In the genomic region with DNA sequence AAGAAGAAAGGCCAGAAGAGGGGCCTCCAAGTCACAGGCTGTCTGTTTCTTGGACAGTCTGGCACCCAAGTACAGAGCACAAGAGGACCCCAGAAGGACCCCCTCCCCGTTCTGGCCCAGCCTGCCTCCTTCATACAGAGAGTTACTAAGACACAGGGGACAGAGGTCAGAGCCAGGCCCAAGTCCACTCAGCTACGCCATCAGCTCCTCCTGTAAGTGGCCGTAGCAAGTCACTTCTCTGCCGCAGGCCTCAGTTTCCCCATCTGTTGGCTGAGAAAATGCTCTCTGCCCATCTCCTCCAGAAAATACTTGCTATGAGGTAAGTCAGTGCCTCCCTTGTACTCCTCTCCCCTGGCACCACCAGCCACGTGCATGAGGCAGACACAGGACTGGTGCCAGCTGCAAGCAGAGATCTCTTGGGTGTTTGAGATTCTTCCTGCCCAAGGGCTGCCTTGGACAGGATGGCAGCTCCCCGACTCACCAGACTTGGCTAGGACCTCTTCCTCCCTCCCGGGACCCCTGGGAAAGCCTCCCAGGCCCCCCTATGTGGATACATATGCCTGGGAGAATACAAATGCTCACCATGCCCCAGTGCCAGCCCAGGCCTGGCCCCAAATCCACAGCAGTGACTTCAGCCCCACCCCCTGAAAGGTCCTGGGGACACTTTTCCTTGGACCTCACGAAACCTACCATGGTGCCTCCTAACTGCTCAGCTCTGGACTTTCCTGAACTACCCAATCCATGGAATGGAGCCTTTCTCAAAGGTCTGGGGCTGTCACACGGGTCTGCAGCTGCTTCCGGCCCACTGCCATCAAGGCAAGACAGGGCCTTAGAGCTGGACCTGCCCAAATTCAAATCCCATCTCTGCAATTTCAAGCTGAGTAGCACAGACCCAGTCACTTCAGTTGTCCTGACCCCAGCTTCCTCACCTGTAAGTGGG, we compare ENCODE assay signal across 2 cellular contexts.
TF ChIP-seq lines count a peak whose summit lies in the region.

No MANE protein-coding gene starts in this region.

TF ChIP-seq in SK-N-SH, 30 proteins besides CTCF, POLR2A, EP300 and RAD21:
- TF ChIP-seq MAX (IDR thresholded peaks at IDR 0.05; ENCODE audit: low read depth) (peak; percentile 68), MXI1 (IDR thresholded peaks at IDR 0.05; ENCODE audit: low read depth, low read length) (no peak), USF2 (IDR thresholded peaks at IDR 0.05; ENCODE audit: borderline replicate concordance, low read depth, low read length) (no peak), TCF12 (IDR thresholded peaks at IDR 0.05) (no peak; the same call in 1 of the 2 replicates), NFIC (IDR thresholded peaks at IDR 0.05; ENCODE audit: borderline replicate concordance) (peak; percentile 53), USF1 (IDR thresholded peaks at IDR 0.05; ENCODE audit: borderline replicate concordance, low read depth) (no peak)

TF ChIP-seq in SK-N-SH treated with all-trans-retinoic acid at 6 μM for 48 hours, 23 proteins besides CTCF, POLR2A, EP300 and RAD21:
- TF ChIP-seq, protein P1, sequence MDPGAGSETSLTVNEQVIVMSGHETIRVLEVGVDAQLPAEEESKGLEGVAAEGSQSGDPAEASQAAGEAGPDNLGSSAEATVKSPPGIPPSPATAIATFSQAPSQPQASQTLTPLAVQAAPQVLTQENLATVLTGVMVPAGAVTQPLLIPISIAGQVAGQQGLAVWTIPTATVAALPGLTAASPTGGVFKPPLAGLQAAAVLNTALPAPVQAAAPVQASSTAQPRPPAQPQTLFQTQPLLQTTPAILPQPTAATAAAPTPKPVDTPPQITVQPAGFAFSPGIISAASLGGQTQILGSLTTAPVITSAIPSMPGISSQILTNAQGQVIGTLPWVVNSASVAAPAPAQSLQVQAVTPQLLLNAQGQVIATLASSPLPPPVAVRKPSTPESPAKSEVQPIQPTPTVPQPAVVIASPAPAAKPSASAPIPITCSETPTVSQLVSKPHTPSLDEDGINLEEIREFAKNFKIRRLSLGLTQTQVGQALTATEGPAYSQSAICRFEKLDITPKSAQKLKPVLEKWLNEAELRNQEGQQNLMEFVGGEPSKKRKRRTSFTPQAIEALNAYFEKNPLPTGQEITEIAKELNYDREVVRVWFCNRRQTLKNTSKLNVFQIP (CRISPR knock-in tag; IDR thresholded peaks at IDR 0.05; ENCODE audit: borderline replicate concordance, low read depth): no peak
- TF ChIP-seq SNAI2 (CRISPR knock-in tag; IDR thresholded peaks at IDR 0.05) (no peak), ZC3H10 (CRISPR knock-in tag; IDR thresholded peaks at IDR 0.05) (no peak), TOX (CRISPR knock-in tag; IDR thresholded peaks at IDR 0.05; ENCODE audit: borderline replicate concordance) (no peak), ZNF70 (CRISPR knock-in tag; IDR thresholded peaks at IDR 0.05) (no peak), PPARA (CRISPR knock-in tag; IDR thresholded peaks at IDR 0.05; ENCODE audit: borderline replicate concordance) (no peak), ZFP3 (CRISPR knock-in tag; IDR thresholded peaks at IDR 0.05) (no peak), PATZ1 (CRISPR knock-in tag; IDR thresholded peaks at IDR 0.05; ENCODE audit: borderline replicate concordance) (no peak), OSR1 (CRISPR knock-in tag; IDR thresholded peaks at IDR 0.05) (no peak), ZNF8 (CRISPR knock-in tag; IDR thresholded peaks at IDR 0.05) (no peak), ARNTL (CRISPR knock-in tag; IDR thresholded peaks at IDR 0.05; ENCODE audit: borderline replicate concordance, low read depth) (no peak), BACH2 (CRISPR knock-in tag; IDR thresholded peaks at IDR 0.05; ENCODE audit: borderline replicate concordance) (no peak), ISL1 (CRISPR knock-in tag; IDR thresholded peaks at IDR 0.05) (no peak)
- TF ChIP-seq, protein P2, sequence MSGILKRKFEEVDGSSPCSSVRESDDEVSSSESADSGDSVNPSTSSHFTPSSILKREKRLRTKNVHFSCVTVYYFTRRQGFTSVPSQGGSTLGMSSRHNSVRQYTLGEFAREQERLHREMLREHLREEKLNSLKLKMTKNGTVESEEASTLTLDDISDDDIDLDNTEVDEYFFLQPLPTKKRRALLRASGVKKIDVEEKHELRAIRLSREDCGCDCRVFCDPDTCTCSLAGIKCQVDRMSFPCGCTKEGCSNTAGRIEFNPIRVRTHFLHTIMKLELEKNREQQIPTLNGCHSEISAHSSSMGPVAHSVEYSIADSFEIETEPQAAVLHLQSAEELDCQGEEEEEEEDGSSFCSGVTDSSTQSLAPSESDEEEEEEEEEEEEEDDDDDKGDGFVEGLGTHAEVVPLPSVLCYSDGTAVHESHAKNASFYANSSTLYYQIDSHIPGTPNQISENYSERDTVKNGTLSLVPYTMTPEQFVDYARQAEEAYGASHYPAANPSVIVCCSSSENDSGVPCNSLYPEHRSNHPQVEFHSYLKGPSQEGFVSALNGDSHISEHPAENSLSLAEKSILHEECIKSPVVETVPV (CRISPR knock-in tag; IDR thresholded peaks at IDR 0.05): no peak
